15 cellular contexts compared by ENCODE assay signal in the genomic region with DNA sequence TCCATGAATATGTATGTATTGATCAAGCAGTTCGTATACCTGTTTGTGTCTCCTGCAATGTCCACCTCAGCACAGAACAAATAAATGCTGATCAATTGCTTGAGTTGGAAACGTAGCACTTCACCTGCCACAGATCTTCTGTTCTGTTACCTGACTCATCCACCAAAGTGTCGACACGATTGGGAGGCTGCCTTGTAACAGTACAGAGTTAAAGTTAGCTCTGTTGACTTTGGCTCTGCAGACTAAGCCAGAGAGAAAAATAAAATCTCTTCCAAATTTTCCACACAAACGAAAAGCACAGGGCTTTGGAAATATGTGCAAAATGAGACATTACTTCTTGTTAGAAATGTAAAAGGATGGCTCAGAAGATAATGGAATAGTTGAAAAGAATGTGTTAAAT.
"Had no signal": no experiment of that assay in that cellular context is flagged by ENCODE, and none has a peak within 500 bp of the region (broad histone marks: within the 10 kb centered on the region; RNA-seq: fewer than 3 reads in every experiment).

No MANE protein-coding gene starts in this region.

- ATAC-seq: activated CD4-positive, alpha-beta T cell treated with anti-CD3 and anti-CD28 coated beads for 36 hours; activated T-cell treated with anti-CD3 and anti-CD28 coated beads, Interleukin-2, amount 50 U/mL, for 72 hours; gastroesophageal sphincter; naive thymus-derived CD4-positive, alpha-beta T cell; right cardiac atrium; stimulated activated naive B cell treated with anti-CD40 and anti-IgM and Interleukin-4, amounts not matched to agents 10 μg/mL and 1 μg/mL and 100 μg/mL, for 72 hours had no signal

- H3K27me3 ChIP-seq: esophagus squamous epithelium, gastroesophageal sphincter, hepatocyte, neutrophil, upper lobe of left lung had no signal

- H3K27ac ChIP-seq: esophagus squamous epithelium, gastroesophageal sphincter, hepatocyte, neutrophil, upper lobe of left lung had no signal

- DNase-seq: activated CD4-positive, alpha-beta memory T cell treated with anti-CD3 and anti-CD28 coated beads, Interleukin-2, amount 10 ng/mL, durations not matched to agents 7 days and 5 days; activated CD4-positive, alpha-beta T cell treated with anti-CD3 and anti-CD28 coated beads for 36 hours; activated gamma-delta T cell treated with Interleukin-2 at 50 U/mL for 16 hours; activated naive CD8-positive, alpha-beta T cell treated with anti-CD3 and anti-CD28 coated beads for 36 hours; activated T-cell treated with anti-CD3 and anti-CD28 coated beads, Interleukin-2, amount 50 U/mL, for 72 hours; esophagus squamous epithelium; naive thymus-derived CD4-positive, alpha-beta T cell; right cardiac atrium; stimulated activated naive B cell treated with anti-CD40 and anti-IgM and Interleukin-4, amounts not matched to agents 10 μg/mL and 1 μg/mL and 100 μg/mL, for 72 hours; substantia nigra; T1000; upper lobe of left lung had no signal

- H3K4me1 ChIP-seq: upper lobe of left lung had no signal

- H3K36me3 ChIP-seq: esophagus squamous epithelium, gastroesophageal sphincter, neutrophil, upper lobe of left lung had no signal

- H3K27ac Mint-ChIP-seq: activated CD4-positive, alpha-beta memory T cell treated with anti-CD3 and anti-CD28 coated beads, Interleukin-2, amount 10 ng/mL, durations not matched to agents 7 days and 5 days; activated CD4-positive, alpha-beta T cell treated with anti-CD3 and anti-CD28 coated beads for 36 hours; activated naive CD8-positive, alpha-beta T cell treated with anti-CD3 and anti-CD28 coated beads for 36 hours; activated T-cell treated with anti-CD3 and anti-CD28 coated beads, Interleukin-2, amount 50 U/mL, for 72 hours had no signal

- H3K9me3 ChIP-seq: esophagus squamous epithelium, gastroesophageal sphincter, neutrophil, upper lobe of left lung had no signal

- H3K9me3 Mint-ChIP-seq: activated CD4-positive, alpha-beta memory T cell treated with anti-CD3 and anti-CD28 coated beads, Interleukin-2, amount 10 ng/mL, durations not matched to agents 7 days and 5 days had no signal

- H3K4me3 ChIP-seq: esophagus squamous epithelium, gastroesophageal sphincter, hepatocyte, upper lobe of left lung had no signal

- H3K4me3 Mint-ChIP-seq: activated CD4-positive, alpha-beta memory T cell treated with anti-CD3 and anti-CD28 coated beads, Interleukin-2, amount 10 ng/mL, durations not matched to agents 7 days and 5 days; activated CD4-positive, alpha-beta T cell treated with anti-CD3 and anti-CD28 coated beads for 36 hours; activated naive CD8-positive, alpha-beta T cell treated with anti-CD3 and anti-CD28 coated beads for 36 hours; activated T-cell treated with anti-CD3 and anti-CD28 coated beads, Interleukin-2, amount 50 U/mL, for 72 hours; naive thymus-derived CD4-positive, alpha-beta T cell; stimulated activated naive B cell treated with anti-CD40 and anti-IgM and Interleukin-4, amounts not matched to agents 10 μg/mL and 1 μg/mL and 100 μg/mL, for 72 hours had no signal

- H3K27me3 Mint-ChIP-seq: activated CD4-positive, alpha-beta memory T cell treated with anti-CD3 and anti-CD28 coated beads, Interleukin-2, amount 10 ng/mL, durations not matched to agents 7 days and 5 days; activated CD4-positive, alpha-beta T cell treated with anti-CD3 and anti-CD28 coated beads for 36 hours; activated naive CD8-positive, alpha-beta T cell treated with anti-CD3 and anti-CD28 coated beads for 36 hours; naive thymus-derived CD4-positive, alpha-beta T cell; stimulated activated naive B cell treated with anti-CD40 and anti-IgM and Interleukin-4, amounts not matched to agents 10 μg/mL and 1 μg/mL and 100 μg/mL, for 72 hours had no signal

- H3K4me1 Mint-ChIP-seq: activated CD4-positive, alpha-beta memory T cell treated with anti-CD3 and anti-CD28 coated beads, Interleukin-2, amount 10 ng/mL, durations not matched to agents 7 days and 5 days; activated CD4-positive, alpha-beta T cell treated with anti-CD3 and anti-CD28 coated beads for 36 hours had no signal
